ENCODE assay signal across 16 cellular contexts in genomic region chr17:48563867-48564199, GRCh38. TPM values are rescaled to one million over a fixed set of nuclear protein-coding genes. Genes with fewer than 3 reads are reported as not detected.
DNase-seq lines count a peak whose midpoint lies in the region; ATAC-seq and TF ChIP-seq lines count a peak whose summit lies in the region.
"Had no signal": no experiment of that assay in that cellular context is flagged by ENCODE, and none has a peak within 500 bp of the region (broad histone marks: within the 10 kb centered on the region; RNA-seq: fewer than 3 reads in every experiment).

No MANE protein-coding gene starts in this region.

- H3K27me3 Mint-ChIP-seq in glutamatergic neuron (ENCODE audit: unreplicated experiment) = peaks cover 37% of the 10 kb centered on the region
- peaks cover 23% of the 10 kb centered on the region for H3K27me3 Mint-ChIP-seq in activated CD4-positive, alpha-beta T cell treated with anti-CD3 and anti-CD28 coated beads, Interleukin-2, amount 10 ng/mL, durations not matched to agents 24 days and 14 days
- H3K27me3 Mint-ChIP-seq in activated CD4-positive, alpha-beta T cell treated with anti-CD3 and anti-CD28 coated beads for 36 hours = peaks cover 21% of the 10 kb centered on the region

- no peaks in the 10 kb centered on the region for H3K36me3 Mint-ChIP-seq in glutamatergic neuron (ENCODE audit: unreplicated experiment)
- peaks cover 11% of the 10 kb centered on the region for H3K36me3 Mint-ChIP-seq in activated CD4-positive, alpha-beta T cell treated with anti-CD3 and anti-CD28 coated beads, Interleukin-2, amount 10 ng/mL, durations not matched to agents 24 days and 14 days (ENCODE audit: low read depth)
- H3K36me3 Mint-ChIP-seq in activated CD4-positive, alpha-beta T cell treated with anti-CD3 and anti-CD28 coated beads for 36 hours (ENCODE audit: low read depth) = no peaks in the 10 kb centered on the region

- TF ChIP-seq CTCF in AG10803 (conservative IDR thresholded peaks at IDR 0.05; ENCODE audit: low read length) = no peak
- no peak for TF ChIP-seq CTCF in WI38 (IDR thresholded peaks at IDR 0.05; ENCODE audit: low read depth, low read length)
- no peak for TF ChIP-seq CTCF in glutamatergic neuron (IDR thresholded peaks at IDR 0.05; ENCODE audit: partially characterized antibody, unreplicated experiment)
- no peak for TF ChIP-seq CTCF in sigmoid colon (IDR thresholded peaks at IDR 0.05)
- TF ChIP-seq CTCF in GM10266 (IDR thresholded peaks at IDR 0.05; ENCODE audit: control insufficient read depth, insufficient read depth, low read depth, missing control alignments) = no peak

- peaks cover 0 to 100% (median 99%) of the 10 kb centered on the region in 4 donors for H3K4me1 ChIP-seq in sigmoid colon
- H3K4me1 ChIP-seq: BE2C had no signal

- H3K27ac ChIP-seq in sigmoid colon = peak overlapping the region; percentile 94 to 99 (median 96)
- H3K27ac ChIP-seq: WERI-Rb-1 had no signal

- H3K9me3 ChIP-seq in sigmoid colon = no peaks in the 10 kb centered on the region
- H3K9me3 ChIP-seq: BE2C had no signal

- POLR2A ChIA-PET in activated CD4-positive, alpha-beta T cell treated with anti-CD3 and anti-CD28 coated beads for 36 hours (lab: Charles Lee) = no interaction called here

- ATAC-seq in activated CD4-positive, alpha-beta T cell treated with anti-CD3 and anti-CD28 coated beads for 36 hours = no peak
- ATAC-seq: K562 had no signal

- no peaks in the 10 kb centered on the region for H3K27me3 ChIP-seq in sigmoid colon

- peak overlapping the region; percentile 26 for H3K4me3 Mint-ChIP-seq in glutamatergic neuron (ENCODE audit: unreplicated experiment)
- no peak overlapping the region for H3K4me3 Mint-ChIP-seq in activated CD4-positive, alpha-beta T cell treated with anti-CD3 and anti-CD28 coated beads, Interleukin-2, amount 10 ng/mL, durations not matched to agents 24 days and 14 days
- H3K4me3 Mint-ChIP-seq in activated CD4-positive, alpha-beta T cell treated with anti-CD3 and anti-CD28 coated beads for 36 hours = no peak overlapping the region

- no peaks in the 10 kb centered on the region for H3K36me3 ChIP-seq in sigmoid colon
- H3K36me3 ChIP-seq: BE2C, WERI-Rb-1 had no signal

- no peak overlapping the region for H3K27ac Mint-ChIP-seq in glutamatergic neuron (ENCODE audit: unreplicated experiment)
- H3K27ac Mint-ChIP-seq in activated CD4-positive, alpha-beta T cell treated with anti-CD3 and anti-CD28 coated beads, Interleukin-2, amount 10 ng/mL, durations not matched to agents 24 days and 14 days = no peak overlapping the region
- H3K27ac Mint-ChIP-seq in activated CD4-positive, alpha-beta T cell treated with anti-CD3 and anti-CD28 coated beads for 36 hours = no peak overlapping the region

- H3K4me1 Mint-ChIP-seq in glutamatergic neuron (ENCODE audit: low read depth, unreplicated experiment) = peaks cover 3% of the 10 kb centered on the region
- H3K4me1 Mint-ChIP-seq in activated CD4-positive, alpha-beta T cell treated with anti-CD3 and anti-CD28 coated beads, Interleukin-2, amount 10 ng/mL, durations not matched to agents 24 days and 14 days = peaks cover 20% of the 10 kb centered on the region
- peaks cover 5% of the 10 kb centered on the region for H3K4me1 Mint-ChIP-seq in activated CD4-positive, alpha-beta T cell treated with anti-CD3 and anti-CD28 coated beads for 36 hours

- no peak for TF ChIP-seq POLR2A in sigmoid colon (IDR thresholded peaks at IDR 0.05)

- WGBS in sigmoid colon, 2 donors = 80 to 90% methylated on average over 13 of the region's 13 CpGs

- intact Hi-C loops in sigmoid colon (cut with DNase I) = no loop called here
- intact Hi-C loops in activated CD4-positive, alpha-beta T cell treated with anti-CD3 and anti-CD28 coated beads, Interleukin-2, amount 10 ng/mL, durations not matched to agents 24 days and 14 days (cut with micrococcal nuclease) = no loop called here
- intact Hi-C loops in activated CD4-positive, alpha-beta T cell treated with anti-CD3 and anti-CD28 coated beads for 36 hours (cut with DNase I, micrococcal nuclease) = no loop called here

- peaks cover 8% of the 10 kb centered on the region for H3K9me3 Mint-ChIP-seq in glutamatergic neuron (ENCODE audit: unreplicated experiment)
- no peaks in the 10 kb centered on the region for H3K9me3 Mint-ChIP-seq in activated CD4-positive, alpha-beta T cell treated with anti-CD3 and anti-CD28 coated beads, Interleukin-2, amount 10 ng/mL, durations not matched to agents 24 days and 14 days
- H3K9me3 Mint-ChIP-seq in activated CD4-positive, alpha-beta T cell treated with anti-CD3 and anti-CD28 coated beads for 36 hours (ENCODE audit: low read depth) = no peaks in the 10 kb centered on the region

- CTCF ChIA-PET in activated CD4-positive, alpha-beta T cell treated with anti-CD3 and anti-CD28 coated beads for 36 hours (lab: Charles Lee) = no interaction called here

- H3K4me3 ChIP-seq in AG10803 (ENCODE audit: low read length) (peak overlapping the region; percentile 60), WI38 (ENCODE audit: low read depth, low read length) (peak overlapping the region; percentile 63), sigmoid colon (peak overlapping the region; percentile 32 to 52 (median 48))
- H3K4me3 ChIP-seq: K562 had no signal

- TF ChIP-seq EP300 in sigmoid colon (IDR thresholded peaks at IDR 0.05) = no peak

- DNase-seq in AG10803 (ENCODE audit: low read depth) = no peak
- DNase-seq in glutamatergic neuron = no peak
- DNase-seq in sigmoid colon = no peak
- no peak for DNase-seq in HuH-7.5 (ENCODE audit: low spot score)
- no peak for DNase-seq in activated CD4-positive, alpha-beta T cell treated with anti-CD3 and anti-CD28 coated beads, Interleukin-2, amount 10 ng/mL, durations not matched to agents 24 days and 14 days
- DNase-seq in activated CD4-positive, alpha-beta T cell treated with anti-CD3 and anti-CD28 coated beads for 36 hours = no peak
- DNase-seq in GM10266 (ENCODE audit: extremely low spot score) = no peak
- DNase-seq: amniotic stem cell, BE2C, NCI-H82, small intestine, WERI-Rb-1 had no signal

RNA-seq across cellular contexts. Expression of gene HOXB4, which starts 14.3 kb away (rescaled TPM):
- total RNA-seq in glutamatergic neuron (ENCODE audit: unreplicated experiment) = not detected
- 1 to 10 TPM; 4.6 to 8.3 (median 5.4) TPM for total RNA-seq in sigmoid colon
- polyA plus RNA-seq in sigmoid colon = 1 to 10 TPM in 2 of 3 donors, under 1 TPM in 1; 0.23 to 2.7 (median 1.2) TPM
- 3.1 and 3.6 TPM in 2 replicates for total RNA-seq in activated CD4-positive, alpha-beta T cell treated with anti-CD3 and anti-CD28 coated beads, Interleukin-2, amount 10 ng/mL, durations not matched to agents 24 days and 14 days
- total RNA-seq in activated CD4-positive, alpha-beta T cell treated with anti-CD3 and anti-CD28 coated beads for 36 hours = 1 to 10 TPM in 1 of 2 experiments, under 1 TPM in 1; 0.66 to 1.1 TPM

RNA-seq across cellular contexts. Expression of gene HOXB2, which starts 18.9 kb away (rescaled TPM):
- 12.7 TPM for total RNA-seq in glutamatergic neuron (ENCODE audit: unreplicated experiment)
- 10 to 100 TPM; 44.9 to 86.1 (median 63.6) TPM for total RNA-seq in sigmoid colon
- 1 to 10 TPM; 1.6 to 7.8 (median 3.0) TPM for polyA plus RNA-seq in sigmoid colon
- 26.0 and 28.1 TPM in 2 replicates for total RNA-seq in activated CD4-positive, alpha-beta T cell treated with anti-CD3 and anti-CD28 coated beads, Interleukin-2, amount 10 ng/mL, durations not matched to agents 24 days and 14 days
- 1 to 10 TPM; 2.8 to 3.3 TPM for total RNA-seq in activated CD4-positive, alpha-beta T cell treated with anti-CD3 and anti-CD28 coated beads for 36 hours
- total RNA-seq: SK-MEL-5 had no signal

RNA-seq across cellular contexts. Expression of gene HOXB3, which starts 26.2 kb away (rescaled TPM):
- total RNA-seq in glutamatergic neuron (ENCODE audit: unreplicated experiment) (not detected), sigmoid colon (10 to 100 TPM; 25.3 to 64.3 (median 30.1) TPM)
- 10 to 100 TPM in 2 of 3 donors, 1 to 10 TPM in 1; 6.2 to 16.7 (median 10.2) TPM for polyA plus RNA-seq in sigmoid colon
- total RNA-seq in activated CD4-positive, alpha-beta T cell treated with anti-CD3 and anti-CD28 coated beads, Interleukin-2, amount 10 ng/mL, durations not matched to agents 24 days and 14 days = 3.6 and 3.7 TPM in 2 replicates
- total RNA-seq in activated CD4-positive, alpha-beta T cell treated with anti-CD3 and anti-CD28 coated beads for 36 hours = 1 to 10 TPM in 1 of 2 experiments, under 1 TPM in 1; 0.47 to 1.2 TPM

RNA-seq across cellular contexts. Expression of gene HOXB5, which starts 29.7 kb away (rescaled TPM):
- not detected for total RNA-seq in glutamatergic neuron (ENCODE audit: unreplicated experiment)
- total RNA-seq in sigmoid colon = 1 to 10 TPM; 1.5 to 2.5 (median 2.1) TPM
- 10 to 100 TPM in 1 of 3 donors, 1 to 10 TPM in 2; 3.2 to 13.9 (median 4.2) TPM for polyA plus RNA-seq in sigmoid colon
- total RNA-seq in activated CD4-positive, alpha-beta T cell treated with anti-CD3 and anti-CD28 coated beads, Interleukin-2, amount 10 ng/mL, durations not matched to agents 24 days and 14 days = not detected in 2 replicates
- total RNA-seq in activated CD4-positive, alpha-beta T cell treated with anti-CD3 and anti-CD28 coated beads for 36 hours = not detected
- total RNA-seq: SK-MEL-5 had no signal

RNA-seq across cellular contexts. Expression of gene HOXB1, which starts 33.0 kb away (rescaled TPM):
- total RNA-seq in glutamatergic neuron (ENCODE audit: unreplicated experiment) = not detected
- total RNA-seq in sigmoid colon = under 1 TPM in 1 of 4 donors, not detected in 3; 0.27 TPM
- polyA plus RNA-seq in sigmoid colon = under 1 TPM in 2 of 3 donors, not detected in 1; 0.60 to 0.92 TPM
- not detected in 2 replicates for total RNA-seq in activated CD4-positive, alpha-beta T cell treated with anti-CD3 and anti-CD28 coated beads, Interleukin-2, amount 10 ng/mL, durations not matched to agents 24 days and 14 days
- total RNA-seq in activated CD4-positive, alpha-beta T cell treated with anti-CD3 and anti-CD28 coated beads for 36 hours = not detected
- total RNA-seq: Daoy, K562, SK-MEL-5 had no signal
- polyA plus RNA-seq: small intestine had no signal
